In genomic region chr1:43945898-43946243, GRCh38 we compare ENCODE assay signal across 1 cellular context.
TF ChIP-seq lines count a peak whose summit lies in the region.

No MANE protein-coding gene starts in this region.

TF ChIP-seq in GM23338, 12 proteins besides CTCF, POLR2A, EP300 and RAD21 (continued from another document):
- no peak for TF ChIP-seq REST (IDR thresholded peaks at IDR 0.05; ENCODE audit: unreplicated experiment)
- no peak for TF ChIP-seq EZH2phosphoT487 (IDR thresholded peaks at IDR 0.05; ENCODE audit: unreplicated experiment)
- no peak for TF ChIP-seq POLR2AphosphoS5 (IDR thresholded peaks at IDR 0.05; ENCODE audit: low read depth)
- no peak for TF ChIP-seq ETS1 (IDR thresholded peaks at IDR 0.05)
